13 cellular contexts compared by ENCODE assay signal in genomic region chr18:48680339-48680738, GRCh38.
DNase-seq lines count a peak whose midpoint lies in the region; ATAC-seq and TF ChIP-seq lines count a peak whose summit lies in the region.
"Had no signal": no experiment of that assay in that cellular context is flagged by ENCODE, and none has a peak within 500 bp of the region (broad histone marks: within the 10 kb centered on the region; RNA-seq: fewer than 3 reads in every experiment).

No MANE protein-coding gene starts in this region.

- H3K9me3 ChIP-seq in adrenal gland (replicated peaks in 1 of 3) = no peaks in the 10 kb centered on the region
- H3K9me3 ChIP-seq in muscle layer of duodenum (ENCODE audit: control insufficient read depth in 1 of 2, low read length in 2 of 2) = no peaks in the 10 kb centered on the region
- H3K9me3 ChIP-seq: Caco-2 had no signal

- WGBS in adrenal gland, 4 donors = 29 to 47% (median 39%) methylated on average over 4 to 9 of the region's 9 CpGs

- no peak for ATAC-seq in activated T-cell treated with anti-CD3 and anti-CD28 coated beads, Interleukin-2, amount 50 U/mL, for 4 hours

- no peak overlapping the region for H3K27ac Mint-ChIP-seq in glutamatergic neuron (ENCODE audit: unreplicated experiment)
- H3K27ac Mint-ChIP-seq: activated T-helper 1 cell treated with anti-CD3 and anti-CD28 coated beads, Interleukin-12 subunit alpha, Interleukin-12 subunit beta, Interleukin-2, Interleukin-4 antibody, amounts not matched to agents 30 ng/mL and 10 ng/mL and 1 ng/mL, durations not matched to agents 14 hours and 24 hours and 36 hours; dendritic cell treated with granulocyte-macrophage colony-stimulating factor and Interleukin-4, amounts not matched to agents 40 ng/mL and 50 ng/mL, for 4 days had no signal

- H3K4me3 Mint-ChIP-seq in glutamatergic neuron (ENCODE audit: unreplicated experiment) = no peak overlapping the region
- H3K4me3 Mint-ChIP-seq in activated T-cell treated with anti-CD3 and anti-CD28 coated beads, Interleukin-2, amount 50 U/mL, for 4 hours = no peak overlapping the region
- H3K4me3 Mint-ChIP-seq: activated T-helper 1 cell treated with anti-CD3 and anti-CD28 coated beads, Interleukin-12 subunit alpha, Interleukin-12 subunit beta, Interleukin-2, Interleukin-4 antibody, amounts not matched to agents 30 ng/mL and 10 ng/mL and 1 ng/mL, durations not matched to agents 14 hours and 24 hours and 36 hours; dendritic cell treated with granulocyte-macrophage colony-stimulating factor and Interleukin-4, amounts not matched to agents 40 ng/mL and 50 ng/mL, for 4 days had no signal

- intact Hi-C loops in adrenal gland (cut with DNase I) = loop anchor here in 1 of 2 donors (10.0 kb wide), 1 partner anchor 264 kb away; no protein-coding TSS in a partner anchor

- H3K4me1 Mint-ChIP-seq in glutamatergic neuron (ENCODE audit: low read depth, unreplicated experiment) = peaks cover 2% of the 10 kb centered on the region
- H3K4me1 Mint-ChIP-seq in activated T-cell treated with anti-CD3 and anti-CD28 coated beads, Interleukin-2, amount 50 U/mL, for 4 hours (ENCODE audit: low read depth) = peaks cover under 1% of the 10 kb centered on the region

- peak in 6 of 7 donors; percentile 53 to 78 (median 60) for DNase-seq in adrenal gland
- peak; percentile 6 for DNase-seq in glutamatergic neuron
- DNase-seq in stimulated activated CD4-positive, alpha-beta T cell treated with anti-CD3 and anti-CD28 coated beads, Interleukin-15, amount 100 ng/mL, for 24 hours = no peak
- DNase-seq in erythroblast (lab: John Stamatoyannopoulos, UW) = no peak
- no peak for DNase-seq in NCI-H146 treated with DMSO at 0.1 percent for 48 hours (lab: John Stamatoyannopoulos, UW; ENCODE audit: unreplicated experiment)
- DNase-seq in activated T-cell treated with anti-CD3 and anti-CD28 coated beads, Interleukin-2, amount 50 U/mL, for 4 hours = no peak
- DNase-seq: activated CD4-positive, alpha-beta T cell treated with anti-CD3 and anti-CD28 coated beads, Interleukin-2, amount 50 U/mL, for 48 hours; Caco-2; GM23248 had no signal

- no peak overlapping the region for H3K4me3 ChIP-seq in adrenal gland
- H3K4me3 ChIP-seq in muscle layer of duodenum (ENCODE audit: low read depth in 1 of 2, low read length in 2 of 2) = no peak overlapping the region
- H3K4me3 ChIP-seq: GM23248 had no signal

- H3K27me3 Mint-ChIP-seq in glutamatergic neuron (ENCODE audit: unreplicated experiment) = no peaks in the 10 kb centered on the region
- H3K27me3 Mint-ChIP-seq in activated T-cell treated with anti-CD3 and anti-CD28 coated beads, Interleukin-2, amount 50 U/mL, for 4 hours (ENCODE audit: low read depth) = no peaks in the 10 kb centered on the region
- H3K27me3 Mint-ChIP-seq: dendritic cell treated with granulocyte-macrophage colony-stimulating factor and Interleukin-4, amounts not matched to agents 40 ng/mL and 50 ng/mL, for 4 days had no signal

- peaks cover 32 to 47% of the 10 kb centered on the region in 2 donors for H3K4me1 ChIP-seq in adrenal gland (replicated peaks in 1 of 2)
- H3K4me1 ChIP-seq in muscle layer of duodenum (ENCODE audit: control insufficient read depth in 1 of 2, insufficient read depth in 2 of 2, low read length in 2 of 2) = peaks cover 4 to 31% of the 10 kb centered on the region in 2 donors
- H3K4me1 ChIP-seq: Caco-2 had no signal

- H3K9me3 Mint-ChIP-seq in glutamatergic neuron (ENCODE audit: unreplicated experiment) = no peaks in the 10 kb centered on the region
- no peaks in the 10 kb centered on the region for H3K9me3 Mint-ChIP-seq in activated T-cell treated with anti-CD3 and anti-CD28 coated beads, Interleukin-2, amount 50 U/mL, for 4 hours
- H3K9me3 Mint-ChIP-seq: activated T-helper 1 cell treated with anti-CD3 and anti-CD28 coated beads, Interleukin-12 subunit alpha, Interleukin-12 subunit beta, Interleukin-2, Interleukin-4 antibody, amounts not matched to agents 30 ng/mL and 10 ng/mL and 1 ng/mL, durations not matched to agents 14 hours and 24 hours and 36 hours; dendritic cell treated with granulocyte-macrophage colony-stimulating factor and Interleukin-4, amounts not matched to agents 40 ng/mL and 50 ng/mL, for 4 days had no signal

- TF ChIP-seq CTCF in adrenal gland (IDR thresholded peaks at IDR 0.05) = peak in 2 of 6 experiments; percentile 20 to 25
- no peak for TF ChIP-seq CTCF in glutamatergic neuron (IDR thresholded peaks at IDR 0.05; ENCODE audit: partially characterized antibody, unreplicated experiment)

- no peaks in the 10 kb centered on the region for H3K36me3 Mint-ChIP-seq in glutamatergic neuron (ENCODE audit: unreplicated experiment)
- H3K36me3 Mint-ChIP-seq in activated T-cell treated with anti-CD3 and anti-CD28 coated beads, Interleukin-2, amount 50 U/mL, for 4 hours (ENCODE audit: insufficient read depth) = no peaks in the 10 kb centered on the region

- H3K27me3 ChIP-seq in adrenal gland (no peaks in the 10 kb centered on the region), muscle layer of duodenum (ENCODE audit: low read depth, low read length) (no peaks in the 10 kb centered on the region)

- no peak for TF ChIP-seq POLR2A in adrenal gland (IDR thresholded peaks at IDR 0.05)
- TF ChIP-seq POLR2A in erythroblast (IDR thresholded peaks at IDR 0.05; ENCODE audit: low read length) = no peak

- peak overlapping the region in 4 of 5 donors; percentile 24 to 82 (median 67) for H3K27ac ChIP-seq in adrenal gland
- peak overlapping the region; percentile 3 for H3K27ac ChIP-seq in muscle layer of duodenum (ENCODE audit: low read length)
- peak overlapping the region; percentile 44 for H3K27ac ChIP-seq in temporal lobe (ENCODE audit: low read depth, low read length)
- H3K27ac ChIP-seq: GM23248 had no signal

- peaks cover 0 to 3% of the 10 kb centered on the region in 2 donors for H3K36me3 ChIP-seq in adrenal gland (replicated peaks in 1 of 2)
- no peaks in the 10 kb centered on the region for H3K36me3 ChIP-seq in muscle layer of duodenum (ENCODE audit: control insufficient read depth in 1 of 2, insufficient read depth in 2 of 2, low read length in 2 of 2)

Comparison
In these comparisons a context has a peak if more than half of its experiments do, and no peak if none do; other contexts are left out.
1. DNase-seq: peak in adrenal gland (6 of 7) and glutamatergic neuron (single experiment); none in stimulated activated CD4-positive, alpha-beta T cell treated with anti-CD3 and anti-CD28 coated beads, Interleukin-15, amount 100 ng/mL, for 24 hours (single experiment), erythroblast (0 of 2), NCI-H146 treated with DMSO at 0.1 percent for 48 hours (single experiment) and activated T-cell treated with anti-CD3 and anti-CD28 coated beads, Interleukin-2, amount 50 U/mL, for 4 hours (single experiment).
2. H3K27ac ChIP-seq: peak in every context shown above with its lines; median percentile 67 in adrenal gland; 44 in temporal lobe; 3 in muscle layer of duodenum.